In genomic region chr5:166562246-166562645, GRCh38 we compare ENCODE assay signal across 1 cellular context.
TF ChIP-seq lines count a peak whose summit lies in the region.

No MANE protein-coding gene starts in this region.

TF ChIP-seq in SK-N-SH, 30 proteins besides CTCF, POLR2A, EP300 and RAD21 (continued from another document):
- TF ChIP-seq NRF1 (IDR thresholded peaks at IDR 0.05; ENCODE audit: low read depth, low read length) (no peak), POLR2AphosphoS5 (IDR thresholded peaks at IDR 0.05; ENCODE audit: low read depth, low read length) (no peak), GATA2 (CRISPR knock-in tag; IDR thresholded peaks at IDR 0.05) (no peak), NFIC (IDR thresholded peaks at IDR 0.05; ENCODE audit: borderline replicate concordance) (no peak), CHD2 (IDR thresholded peaks at IDR 0.05; ENCODE audit: low read length, partially characterized antibody) (no peak), JUND (IDR thresholded peaks at IDR 0.05) (no peak), REST (IDR thresholded peaks at IDR 0.05; ENCODE audit: low read depth, low read length) (no peak), MXI1 (IDR thresholded peaks at IDR 0.05; ENCODE audit: low read depth, low read length) (no peak), YY1 (IDR thresholded peaks at IDR 0.05; ENCODE audit: low read depth) (no peak), RXRA (IDR thresholded peaks at IDR 0.05; ENCODE audit: borderline replicate concordance, low read depth) (no peak)
- TF ChIP-seq, protein P1, sequence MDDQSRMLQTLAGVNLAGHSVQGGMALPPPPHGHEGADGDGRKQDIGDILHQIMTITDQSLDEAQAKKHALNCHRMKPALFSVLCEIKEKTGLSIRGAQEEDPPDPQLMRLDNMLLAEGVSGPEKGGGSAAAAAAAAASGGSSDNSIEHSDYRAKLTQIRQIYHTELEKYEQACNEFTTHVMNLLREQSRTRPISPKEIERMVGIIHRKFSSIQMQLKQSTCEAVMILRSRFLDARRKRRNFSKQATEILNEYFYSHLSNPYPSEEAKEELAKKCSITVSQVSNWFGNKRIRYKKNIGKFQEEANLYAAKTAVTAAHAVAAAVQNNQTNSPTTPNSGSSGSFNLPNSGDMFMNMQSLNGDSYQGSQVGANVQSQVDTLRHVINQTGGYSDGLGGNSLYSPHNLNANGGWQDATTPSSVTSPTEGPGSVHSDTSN (IDR thresholded peaks at IDR 0.05) = no peak
- TF ChIP-seq, protein P2, sequence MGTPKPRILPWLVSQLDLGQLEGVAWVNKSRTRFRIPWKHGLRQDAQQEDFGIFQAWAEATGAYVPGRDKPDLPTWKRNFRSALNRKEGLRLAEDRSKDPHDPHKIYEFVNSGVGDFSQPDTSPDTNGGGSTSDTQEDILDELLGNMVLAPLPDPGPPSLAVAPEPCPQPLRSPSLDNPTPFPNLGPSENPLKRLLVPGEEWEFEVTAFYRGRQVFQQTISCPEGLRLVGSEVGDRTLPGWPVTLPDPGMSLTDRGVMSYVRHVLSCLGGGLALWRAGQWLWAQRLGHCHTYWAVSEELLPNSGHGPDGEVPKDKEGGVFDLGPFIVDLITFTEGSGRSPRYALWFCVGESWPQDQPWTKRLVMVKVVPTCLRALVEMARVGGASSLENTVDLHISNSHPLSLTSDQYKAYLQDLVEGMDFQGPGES (IDR thresholded peaks at IDR 0.05; ENCODE audit: low read depth, low read length) = no peak
